Comparison of ENCODE assay signal across 8 cellular contexts in the genomic region with DNA sequence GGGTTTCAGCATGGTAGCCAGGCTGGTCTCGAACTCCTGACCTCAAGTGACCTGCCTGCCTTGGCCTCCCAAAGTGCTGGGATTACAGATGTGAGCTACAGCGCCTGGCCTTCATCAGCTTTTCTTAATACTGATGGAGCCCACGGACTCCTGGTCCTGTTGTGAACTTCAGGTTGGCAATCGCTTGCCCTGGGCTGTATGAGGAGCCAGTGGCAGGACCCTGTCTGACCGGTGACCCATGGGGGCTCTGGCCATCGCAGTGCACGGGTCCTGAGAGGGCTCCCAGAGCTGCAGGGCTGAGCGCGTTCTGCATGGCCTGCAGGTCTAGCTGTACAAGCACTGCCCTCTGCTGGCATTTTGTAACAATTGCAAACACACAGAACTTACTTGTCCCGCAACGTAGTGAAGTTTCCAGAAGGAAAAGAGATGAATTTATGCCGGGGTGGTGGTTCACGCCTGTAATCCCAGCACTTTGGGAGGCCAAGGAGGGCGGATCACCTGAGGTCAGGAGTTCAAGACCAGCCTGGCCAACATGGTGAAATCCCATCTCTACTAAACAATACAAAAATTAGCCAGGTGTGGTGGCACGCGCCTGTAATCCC. TPM values are rescaled to one million over a fixed set of nuclear protein-coding genes. Genes with fewer than 3 reads are reported as not detected.
DNase-seq lines count a peak whose midpoint lies in the region; ATAC-seq and TF ChIP-seq lines count a peak whose summit lies in the region.
"Not testable (repeated sequence)": the region's sequence is repeated elsewhere in the genome, so short reads cannot be mapped to it uniquely, and the experiment has no call there.

No MANE protein-coding gene starts in this region.

- not testable (repeated sequence) for H3K27me3 ChIP-seq in neutrophil; aorta (ENCODE audit: control insufficient read depth in 1 of 2, insufficient read depth in 2 of 2, low read length in 1 of 2)

- not testable (repeated sequence) for H3K27ac Mint-ChIP-seq in activated naive CD8-positive, alpha-beta T cell treated with anti-CD3 and anti-CD28 coated beads, Interleukin-2, amount 10 ng/mL, durations not matched to agents 7 days and 5 days

- H3K4me1 Mint-ChIP-seq in activated naive CD8-positive, alpha-beta T cell treated with anti-CD3 and anti-CD28 coated beads, Interleukin-2, amount 10 ng/mL, durations not matched to agents 7 days and 5 days: not testable (repeated sequence)

- H3K4me3 ChIP-seq in neutrophil (ENCODE audit: low read depth in 1 of 2, low read length in 1 of 2); aorta (ENCODE audit: low read length in 2 of 2): not testable (repeated sequence)

- H3K27me3 Mint-ChIP-seq in activated naive CD8-positive, alpha-beta T cell treated with anti-CD3 and anti-CD28 coated beads, Interleukin-2, amount 10 ng/mL, durations not matched to agents 7 days and 5 days: not testable (repeated sequence)

- not testable (repeated sequence) for H3K4me3 Mint-ChIP-seq in activated naive CD8-positive, alpha-beta T cell treated with anti-CD3 and anti-CD28 coated beads, Interleukin-2, amount 10 ng/mL, durations not matched to agents 7 days and 5 days

- H3K9me3 ChIP-seq in neutrophil; aorta (ENCODE audit: control insufficient read depth, low read length): not testable (repeated sequence)

- not testable (repeated sequence) for H3K4me1 ChIP-seq in neutrophil (ENCODE audit: control insufficient read depth in 1 of 2, insufficient read depth in 1 of 2, low read depth in 1 of 2, low read length in 1 of 2); aorta (ENCODE audit: control insufficient read depth in 1 of 2, insufficient read depth in 2 of 2, low read length in 2 of 2)

- not testable (repeated sequence) for H3K9me3 Mint-ChIP-seq in activated naive CD8-positive, alpha-beta T cell treated with anti-CD3 and anti-CD28 coated beads, Interleukin-2, amount 10 ng/mL, durations not matched to agents 7 days and 5 days

- intact Hi-C loops in aorta (cut with DNase I): loop anchor here in 1 of 2 donors (1.0 kb wide), 2 partner anchors 87 to 125 kb away; no protein-coding TSS in a partner anchor

- not testable (repeated sequence) for H3K36me3 Mint-ChIP-seq in activated naive CD8-positive, alpha-beta T cell treated with anti-CD3 and anti-CD28 coated beads, Interleukin-2, amount 10 ng/mL, durations not matched to agents 7 days and 5 days

- WGBS in aorta, 2 donors: 23% methylated on average over 16 of the region's 16 CpGs

- POLR2A ChIA-PET in activated naive CD8-positive, alpha-beta T cell treated with anti-CD3 and anti-CD28 coated beads, Interleukin-2, amount 10 ng/mL, durations not matched to agents 7 days and 5 days (lab: Charles Lee): interaction anchor here (0.8 to 1.1 kb wide), 2 partner anchors 13 to 87 kb away, joined by 4 read pairs; no protein-coding TSS in a partner anchor

- H3K36me3 ChIP-seq in neutrophil; aorta (ENCODE audit: control insufficient read depth in 1 of 2, insufficient read depth in 2 of 2, low read length in 1 of 2): not testable (repeated sequence)

- TF ChIP-seq CTCF in GM12874 (IDR thresholded peaks at IDR 0.05; ENCODE audit: insufficient read depth, low read depth, low read length) (peak; percentile 75), neutrophil (IDR thresholded peaks at IDR 0.05) (peak; percentile 80)

- DNase-seq in NCI-H1105 treated with DMSO at 0.1 percent for 48 hours (lab: John Stamatoyannopoulos, UW): peak; percentile 74
- DNase-seq in SKM-1 (lab: John Stamatoyannopoulos, UW; ENCODE audit: unreplicated experiment): peak; percentile 60
- peak; percentile 50 for DNase-seq in activated naive CD8-positive, alpha-beta T cell treated with anti-CD3 and anti-CD28 coated beads, Interleukin-2, amount 10 ng/mL, durations not matched to agents 7 days and 5 days
- DNase-seq in glomerular endothelial cell (ENCODE audit: extremely low read depth, low read depth, low spot score): peak; percentile 22
- peak in 1 of 2 donors; percentile 68 for DNase-seq in aorta

- peak; percentile 83 for ATAC-seq in HG02642 (IDR thresholded peaks at IDR 0.05; ENCODE audit: poor library complexity, unreplicated experiment)
- peak; percentile 54 for ATAC-seq in activated naive CD8-positive, alpha-beta T cell treated with anti-CD3 and anti-CD28 coated beads, Interleukin-2, amount 10 ng/mL, durations not matched to agents 7 days and 5 days (ENCODE audit: low read depth)
- ATAC-seq in aorta (ENCODE audit: low FRiP score): peak; percentile 88

- not testable (repeated sequence) for H3K27ac ChIP-seq in neutrophil; aorta (ENCODE audit: low read depth in 1 of 2, low read length in 2 of 2)

RNA-seq across cellular contexts. Expression of gene MPC1, which starts 18.0 kb away (rescaled TPM):
- 10 to 100 TPM; 28.7 to 29.6 TPM for total RNA-seq in activated naive CD8-positive, alpha-beta T cell treated with anti-CD3 and anti-CD28 coated beads, Interleukin-2, amount 10 ng/mL, durations not matched to agents 7 days and 5 days
- total RNA-seq in glomerular endothelial cell (19.2 and 28.1 TPM in 2 replicates), aorta (10 to 100 TPM; 36.7 to 71.7 TPM)
- 100 to 1,000 TPM in 1 of 2 donors, 10 to 100 TPM in 1; 61.7 to 128 TPM for polyA plus RNA-seq in aorta

RNA-seq across cellular contexts. Expression of gene SFT2D1, which starts 58.4 kb away (rescaled TPM):
- 10 to 100 TPM; 37.0 to 37.2 TPM for total RNA-seq in activated naive CD8-positive, alpha-beta T cell treated with anti-CD3 and anti-CD28 coated beads, Interleukin-2, amount 10 ng/mL, durations not matched to agents 7 days and 5 days
- total RNA-seq in glomerular endothelial cell: 28.0 and 34.4 TPM in 2 replicates
- 10 to 100 TPM; 36.5 to 37.1 TPM for total RNA-seq in aorta
- 10 to 100 TPM; 37.4 to 53.5 TPM for polyA plus RNA-seq in aorta
